In genomic region chr4:48830706-48831531, GRCh38 we compare ENCODE assay signal across 8 cellular contexts. TPM values are rescaled to one million over a fixed set of nuclear protein-coding genes. Genes with fewer than 3 reads are reported as not detected.
A peak's percentile ranks its signal among the peaks of the same experiment; 100 is the strongest.
DNase-seq lines count a peak whose midpoint lies in the region; ATAC-seq, FAIRE-seq and TF ChIP-seq lines count a peak whose summit lies in the region.

Gene OCIAD1, plus strand, starts transcription at chr4:48831088. Its CDS starts 1,537 bp downstream, at chr4:48832625.

- intact Hi-C loops in aorta (cut with DNase I) = loop anchor here (2.0 to 10.0 kb wide), 4 partner anchors 50 to 246 kb away; partner anchors contain the start of gene FRYL (in 1 of the 2)

- WGBS in aorta, 2 donors = 0 to 1% methylated on average over 55 to 56 of the region's 56 CpGs

- peak; percentile 99 for FAIRE-seq in GM18507 (lab: Jason Lieb, UNC)

- peak; percentile 100 for DNase-seq in GM18507 (ENCODE audit: extremely low spot score, insufficient read length, low read depth)
- DNase-seq in NCI-H2029 treated with DMSO at 0.1 percent for 48 hours (lab: John Stamatoyannopoulos, UW) = peak; percentile 94
- DNase-seq in T-helper 9 cell = peak; percentile 86
- DNase-seq in astrocyte of the cerebellum (ENCODE audit: low read depth) = peak; percentile 98
- peak; percentile 97 for DNase-seq in hepatic stellate cell (ENCODE audit: low spot score)
- DNase-seq in aorta = peak; percentile 97 to 98

- TF ChIP-seq CTCF in astrocyte of the cerebellum (IDR thresholded peaks at IDR 0.05; ENCODE audit: low read depth, low read length, missing control alignments) = no peak

- peaks cover 14% of the 10 kb centered on the region for H3K4me1 ChIP-seq in rectal smooth muscle tissue (ENCODE audit: control insufficient read depth, insufficient read depth, low read length)
- peaks cover 0 to 6% of the 10 kb centered on the region in 2 donors for H3K4me1 ChIP-seq in aorta (ENCODE audit: control insufficient read depth in 1 of 2, insufficient read depth in 2 of 2, low read length in 2 of 2)

- H3K27me3 ChIP-seq in rectal smooth muscle tissue (ENCODE audit: control insufficient read depth, insufficient read depth, low read length) (no peaks in the 10 kb centered on the region), aorta (ENCODE audit: control insufficient read depth in 1 of 2, insufficient read depth in 2 of 2, low read length in 1 of 2) (no peaks in the 10 kb centered on the region)

- peak within 1 kb of the TSS; percentile 99 for H3K4me3 ChIP-seq in astrocyte of the cerebellum (ENCODE audit: low read depth, low read length)
- peak within 1 kb of the TSS; percentile 99 for H3K4me3 ChIP-seq in rectal smooth muscle tissue (ENCODE audit: low read length)
- H3K4me3 ChIP-seq in aorta (ENCODE audit: low read length in 2 of 2) = peak within 1 kb of the TSS; percentile 69 to 75

- H3K36me3 ChIP-seq in rectal smooth muscle tissue (ENCODE audit: control insufficient read depth, insufficient read depth, low read length) (peaks cover 4% of the 10 kb centered on the region), aorta (ENCODE audit: control insufficient read depth in 1 of 2, insufficient read depth in 2 of 2, low read length in 1 of 2) (no peaks in the 10 kb centered on the region)

- H3K9ac ChIP-seq in rectal smooth muscle tissue (ENCODE audit: low read length) = peak within 1 kb of the TSS; percentile 96

- in situ Hi-C loops in astrocyte of the cerebellum (cut with HindIII; ENCODE audit: low sequenced_read_pairs) = no loop called here

- no peaks in the 10 kb centered on the region for H3K9me3 ChIP-seq in aorta (ENCODE audit: control insufficient read depth, low read length)

- ATAC-seq in HG02981 (IDR thresholded peaks at IDR 0.05; ENCODE audit: unreplicated experiment) (peak; percentile 99), aorta (ENCODE audit: low FRiP score) (peak; percentile 100)

- H3K27ac ChIP-seq in rectal smooth muscle tissue (ENCODE audit: low read depth, low read length) (peak within 1 kb of the TSS; percentile 98), aorta (ENCODE audit: low read depth in 1 of 2, low read length in 2 of 2) (peak within 1 kb of the TSS; percentile 9 to 80)

RNA-seq across cellular contexts. Expression of gene OCIAD1, which starts in this region (rescaled TPM):
- 100 to 1,000 TPM in 1 of 2 donors, 10 to 100 TPM in 1; 81.5 to 102 TPM for total RNA-seq in aorta
- 100 to 1,000 TPM; 104 to 112 TPM for polyA plus RNA-seq in aorta

Comparison
In these comparisons a context has a peak if more than half of its experiments do, and no peak if none do; other contexts are left out.
1. Peak in every context shown above with its lines: DNase-seq, ATAC-seq, H3K4me3 ChIP-seq and H3K27ac ChIP-seq.